In genomic region chr5:91018185-91018584, GRCh38 we compare ENCODE assay signal across 22 cellular contexts.
DNase-seq lines count a peak whose midpoint lies in the region; ATAC-seq and TF ChIP-seq lines count a peak whose summit lies in the region.
"Had no signal": no experiment of that assay in that cellular context is flagged by ENCODE, and none has a peak within 500 bp of the region (broad histone marks: within the 10 kb centered on the region; RNA-seq: fewer than 3 reads in every experiment).

No MANE protein-coding gene starts in this region.

- intact Hi-C loops in IMR-90 (cut with micrococcal nuclease), result no loop called here
- intact Hi-C loops in esophagus muscularis mucosa (cut with DNase I), result no loop called here
- intact Hi-C loops in left lung (cut with DNase I), result no loop called here
- intact Hi-C loops in sciatic nerve (cut with DNase I), result no loop called here
- intact Hi-C loops in posterior vena cava (cut with DNase I), result no loop called here

- POLR2A ChIA-PET in IMR-90 (lab: Charles Lee; ENCODE audit: unreplicated experiment), result no interaction called here

- no peak overlapping the region for H3K56ac ChIP-seq in IMR-90 (ENCODE audit: extremely low read depth, insufficient read depth, low read length)

- H3K9ac ChIP-seq in IMR-90 (ENCODE audit: low read depth, low read length), result no peak overlapping the region

- H2BK5ac ChIP-seq in IMR-90 (ENCODE audit: low read depth, low read length, poor library complexity, severe bottlenecking), result peak overlapping the region; percentile 1

- BruUV-seq in IMR-90 (replicated peaks; lab: Mats Ljungman, UMichigan), result no TSS peak

- CTCF ChIA-PET in IMR-90 (lab: Yijun Ruan, JAX), result interaction anchor here (1.3 kb wide), 1 partner anchor 15 kb away, joined by 3 read pairs; no protein-coding TSS in a partner anchor

- no peak for TF ChIP-seq EP300 in esophagus muscularis mucosa (IDR thresholded peaks at IDR 0.05)

- H3K36me3 ChIP-seq in IMR-90 (ENCODE audit: control insufficient read depth, insufficient read depth, low read length) (no peaks in the 10 kb centered on the region), esophagus muscularis mucosa (no peaks in the 10 kb centered on the region), left lung (no peaks in the 10 kb centered on the region)
- H3K36me3 ChIP-seq: BE2C, neutrophil, SJSA1, tibial nerve had no signal

- H3K27me3 ChIP-seq in IMR-90 (ENCODE audit: control insufficient read depth, insufficient read depth, low read length), result no peaks in the 10 kb centered on the region
- no peaks in the 10 kb centered on the region for H3K27me3 ChIP-seq in esophagus muscularis mucosa
- no peaks in the 10 kb centered on the region for H3K27me3 ChIP-seq in left lung
- H3K27me3 ChIP-seq: BE2C, neutrophil, SJSA1, tibial nerve had no signal

- peak overlapping the region; percentile 14; the same call in 2 of the 3 replicates for H2BK15ac ChIP-seq in IMR-90 (ENCODE audit: low read depth, low read length)

- DNase-seq in IMR-90, result peak; percentile 27
- no peak for DNase-seq in esophagus muscularis mucosa (ENCODE audit: extremely low spot score)
- no peak for DNase-seq in left lung
- DNase-seq in sciatic nerve (ENCODE audit: low spot score), result no peak
- DNase-seq in posterior vena cava (ENCODE audit: low spot score), result no peak
- DNase-seq in GM13977 (ENCODE audit: low spot score), result no peak
- DNase-seq in cerebellar nuclear complex (lab: John Stamatoyannopoulos, UW), result no peak
- DNase-seq: activated CD4-positive, alpha-beta T cell treated with anti-CD3 and anti-CD28 coated beads, Interleukin-2, amount 50 U/mL, for 48 hours; activated naive CD4-positive, alpha-beta T cell treated with anti-CD3 and anti-CD28 coated beads, Interleukin-2, amount 50 U/mL, for 16 hours; BE2C; CD8-positive, alpha-beta memory T cell; DMS 273 treated with DMSO at 0.1 percent for 48 hours; NCI-H1105; NCI-H1930; NCI-H2227 treated with DMSO at 0.1 percent for 48 hours; NCI-H526 treated with DMSO at 0.1 percent for 48 hours; stimulated activated naive CD8-positive, alpha-beta T cell treated with anti-CD3 and anti-CD28 coated beads, Interleukin-15, amount 100 ng/mL, for 72 hours; T-helper 1 cell had no signal

- H2AK5ac ChIP-seq in IMR-90 (ENCODE audit: low read depth, low read length), result no peak overlapping the region; the same call in 1 of the 2 replicates

- no peak overlapping the region for H4K91ac ChIP-seq in IMR-90 (ENCODE audit: insufficient read depth, low read depth, low read length)

- no CpG with 5 or more reads among the region's 1 CpG for WGBS in IMR-90 (ENCODE audit: extremely low coverage in 2 of 2, insufficient read length in 1 of 2), 2 experiments
- 35% methylated on average over 1 of the region's 1 CpG for WGBS in esophagus muscularis mucosa

- no peak overlapping the region for H4K8ac ChIP-seq in IMR-90 (ENCODE audit: low read depth in 2 of 2, low read length in 2 of 2)

- H3K27ac ChIP-seq in IMR-90 (ENCODE audit: insufficient read depth, low read length) (no peak overlapping the region), esophagus muscularis mucosa (replicated peaks in 1 of 4) (peak overlapping the region; percentile 25 to 57 (median 48)), left lung (no peak overlapping the region)
- H3K27ac ChIP-seq: neutrophil, SJSA1 had no signal

- in situ Hi-C loops in IMR-90 (cut with MboI; ENCODE audit: low sequenced_read_pairs) (no loop called here), GM13977 (cut with MboI; ENCODE audit: low pct_unique_long_range_greater_than_20kb, low sequenced_read_pairs, unreplicated experiment) (no loop called here)

- H3K4me3 ChIP-seq in IMR-90 (ENCODE audit: insufficient read depth, low read depth, low read length) (no peak overlapping the region), esophagus muscularis mucosa (no peak overlapping the region), left lung (no peak overlapping the region)
- H3K4me3 ChIP-seq: SJSA1, tibial nerve had no signal

- no peak overlapping the region for H3K4ac ChIP-seq in IMR-90 (ENCODE audit: low read depth, low read length)

- no peaks in the 10 kb centered on the region for H4K20me1 ChIP-seq in IMR-90 (ENCODE audit: insufficient read depth, low read length)

- H3K9me1 ChIP-seq in IMR-90 (ENCODE audit: insufficient read depth, low read length), result peaks cover 3% of the 10 kb centered on the region; the same call in 1 of the 2 replicates

- no peaks in the 10 kb centered on the region for H3K9me3 ChIP-seq in IMR-90 (ENCODE audit: control insufficient read depth, insufficient read depth, low read length)
- H3K9me3 ChIP-seq in esophagus muscularis mucosa, result no peaks in the 10 kb centered on the region
- H3K9me3 ChIP-seq in left lung, result peaks cover 0 to under 1% of the 10 kb centered on the region in 2 donors
- H3K9me3 ChIP-seq: BE2C, neutrophil, SJSA1 had no signal

- H2BK20ac ChIP-seq in IMR-90 (ENCODE audit: low read depth, low read length), result no peak overlapping the region

- H3K4me1 ChIP-seq in IMR-90 (ENCODE audit: control insufficient read depth, insufficient read depth, low read length), result peaks cover 5% of the 10 kb centered on the region; the same call in 1 of the 2 replicates
- H3K4me1 ChIP-seq in esophagus muscularis mucosa, result peaks cover 0 to 63% (median 42%) of the 10 kb centered on the region in 4 donors
- H3K4me1 ChIP-seq in left lung, result peaks cover 8 to 17% of the 10 kb centered on the region in 2 donors
- H3K4me1 ChIP-seq: BE2C, SJSA1 had no signal

- no peak for TF ChIP-seq POLR2A in IMR-90 (IDR thresholded peaks at IDR 0.05; ENCODE audit: low read depth, low read length)
- TF ChIP-seq POLR2A in esophagus muscularis mucosa (IDR thresholded peaks at IDR 0.05; ENCODE audit: low read depth), result no peak

- peak; percentile 66 for ATAC-seq in IMR-90 (ENCODE audit: low read depth)
- ATAC-seq in left lung, result peak; percentile 85
- ATAC-seq in sciatic nerve, result peak; percentile 48
- ATAC-seq in HG03159 (IDR thresholded peaks at IDR 0.05; ENCODE audit: unreplicated experiment), result no peak
- ATAC-seq: stimulated activated naive CD8-positive, alpha-beta T cell treated with anti-CD3 and anti-CD28 coated beads, Interleukin-15, amount 100 ng/mL, for 72 hours had no signal

- no peak for TF ChIP-seq RAD21 in IMR-90 (IDR thresholded peaks at IDR 0.05; ENCODE audit: low read length)

- no peak for TF ChIP-seq CTCF in IMR-90 (conservative IDR thresholded peaks at IDR 0.05; ENCODE audit: low read depth, low read length)
- no peak for TF ChIP-seq CTCF in esophagus muscularis mucosa (IDR thresholded peaks at IDR 0.05)
- TF ChIP-seq CTCF in left lung (IDR thresholded peaks at IDR 0.05), result no peak
- no peak for TF ChIP-seq CTCF in GM13977 (IDR thresholded peaks at IDR 0.05; ENCODE audit: extremely low read depth, insufficient read depth, missing control alignments)

- H3K4me2 ChIP-seq in IMR-90 (ENCODE audit: low read depth, low read length), result no peak overlapping the region

- no peak overlapping the region for H4K5ac ChIP-seq in IMR-90 (ENCODE audit: low read depth, low read length)

- H2AFZ ChIP-seq in IMR-90 (replicated peaks; ENCODE audit: low read length, poor library complexity), result no peak overlapping the region

- H3K23ac ChIP-seq in IMR-90 (ENCODE audit: low read depth, low read length), result no peak overlapping the region

- no peak overlapping the region for H2BK120ac ChIP-seq in IMR-90 (ENCODE audit: low read depth, low read length)

- dilution Hi-C loops in IMR-90 (cut with HindIII; ENCODE audit: low sequenced_read_pairs, unreplicated experiment), result no loop called here

- peak overlapping the region; percentile 69 for H2AK9ac ChIP-seq in IMR-90 (replicated peaks; ENCODE audit: low read depth, low read length, poor library complexity)

- H3K14ac ChIP-seq in IMR-90 (replicated peaks; ENCODE audit: low read depth, low read length), result no peak overlapping the region

- H3K18ac ChIP-seq in IMR-90 (ENCODE audit: low read depth, low read length), result no peak overlapping the region

- no peaks in the 10 kb centered on the region for H3K79me1 ChIP-seq in IMR-90 (ENCODE audit: low read depth in 1 of 2, low read length in 2 of 2)

TF ChIP-seq in IMR-90, 13 proteins besides CTCF, POLR2A, EP300 and RAD21:
- no peak for TF ChIP-seq FOS (IDR thresholded peaks at IDR 0.05; ENCODE audit: low read depth, low read length)
- no peak for TF ChIP-seq SMC3 (IDR thresholded peaks at IDR 0.05; ENCODE audit: low read depth, low read length)
- no peak for TF ChIP-seq ELK1 (IDR thresholded peaks at IDR 0.05; ENCODE audit: borderline replicate concordance, low read depth, low read length)
- TF ChIP-seq CEBPB (IDR thresholded peaks at IDR 0.05; ENCODE audit: low read depth, low read length), result no peak
- TF ChIP-seq USF2 (IDR thresholded peaks at IDR 0.05; ENCODE audit: low read depth, low read length), result no peak
- no peak for TF ChIP-seq MXI1 (IDR thresholded peaks at IDR 0.05; ENCODE audit: borderline replicate concordance, low read depth, low read length)
- TF ChIP-seq RCOR1 (IDR thresholded peaks at IDR 0.05; ENCODE audit: insufficient replicate concordance, low read length), result no peak
- TF ChIP-seq MAFK (IDR thresholded peaks at IDR 0.05; ENCODE audit: low read depth, low read length), result no peak
- no peak for TF ChIP-seq RFX5 (IDR thresholded peaks at IDR 0.05; ENCODE audit: low read depth, low read length)
- no peak for TF ChIP-seq NFE2L2 (IDR thresholded peaks at IDR 0.05; ENCODE audit: low read depth, low read length)
- TF ChIP-seq BHLHE40 (IDR thresholded peaks at IDR 0.05; ENCODE audit: low read depth, low read length), result no peak
- TF ChIP-seq MAZ (IDR thresholded peaks at IDR 0.05; ENCODE audit: borderline replicate concordance, low read depth, low read length), result no peak
- TF ChIP-seq CHD1 (IDR thresholded peaks at IDR 0.05; ENCODE audit: low read depth, low read length), result no peak

Comparison
In these comparisons a context has a peak if more than half of its experiments do, and no peak if none do; other contexts are left out.
1. H3K27ac ChIP-seq: peak in esophagus muscularis mucosa (4 of 4); none in IMR-90 (single experiment) and left lung (0 of 2).